Comparison of ENCODE assay signal across 7 cellular contexts in the genomic region with DNA sequence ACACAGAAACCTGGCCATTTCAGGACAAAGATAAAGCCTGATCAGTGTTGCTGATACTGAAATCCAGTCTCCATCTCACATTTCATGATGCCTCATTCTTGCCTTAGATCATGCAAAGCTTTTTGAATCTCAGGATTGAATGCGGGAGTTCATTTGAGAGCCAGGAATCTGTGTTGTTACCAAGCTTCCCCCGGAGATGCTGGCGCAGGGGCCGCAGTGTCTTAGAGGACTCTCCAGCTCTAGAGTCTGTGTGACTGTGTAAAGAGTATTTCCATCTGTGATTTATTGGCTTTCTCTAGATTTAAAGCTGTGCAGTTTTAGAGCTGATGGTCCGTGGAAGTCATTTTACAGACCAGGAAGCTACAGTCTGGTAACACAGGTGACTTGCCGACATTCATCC.
"Had no signal": no experiment of that assay in that cellular context is flagged by ENCODE, and none has a peak within 500 bp of the region (broad histone marks: within the 10 kb centered on the region; RNA-seq: fewer than 3 reads in every experiment).

No MANE protein-coding gene starts in this region.

- ATAC-seq: HCT116 had no signal

- H3K9me3 Mint-ChIP-seq: HFFc6 had no signal

- DNase-seq: GM23248, GOT3, H7, HFFc6, IMR-90 had no signal

- H2AFZ ChIP-seq: GM23248 had no signal

- H3K9me3 ChIP-seq: HAP-1 had no signal

- H3K4me3 ChIP-seq: GM23248, HAP-1 had no signal

- H3K27ac ChIP-seq: GM23248 had no signal

- H3K9ac ChIP-seq: GM23248 had no signal

- H3K27ac Mint-ChIP-seq: HFFc6 had no signal

- H3K4me3 Mint-ChIP-seq: HFFc6 had no signal
